In genomic region chr11:118572075-118572913, GRCh38 we compare ENCODE assay signal across 1 cellular context.
TF ChIP-seq lines count a peak whose summit lies in the region.

Gene ARCN1 (plus strand): TSS chr11:118572409. CDS start chr11:118572548, 139 bp downstream.

TF ChIP-seq in GM12878, 131 proteins besides CTCF, POLR2A, EP300 and RAD21 (continued from another document):
- TF ChIP-seq ZBTB40 (IDR thresholded peaks at IDR 0.05; ENCODE audit: borderline replicate concordance) (peak; percentile 58; the same call in 1 of the 2 replicates), CBX3 (IDR thresholded peaks at IDR 0.05; ENCODE audit: borderline replicate concordance, low read depth) (no peak), GATAD2B (conservative IDR thresholded peaks at IDR 0.05; ENCODE audit: low read depth) (peak; percentile 69; the same call in 1 of the 2 replicates), CREM (IDR thresholded peaks at IDR 0.05; ENCODE audit: low read depth) (no peak; the same call in 1 of the 2 replicates), CBX5 (IDR thresholded peaks at IDR 0.05; ENCODE audit: low read depth) (no peak), RB1 (IDR thresholded peaks at IDR 0.05; ENCODE audit: borderline replicate concordance) (0 out of 2 replicates have a peak, but pooled peaks have one; percentile 43), E2F8 (IDR thresholded peaks at IDR 0.05; ENCODE audit: low read depth, partially characterized antibody) (no peak), GABPA (IDR thresholded peaks at IDR 0.05; ENCODE audit: low read depth) (0 out of 2 replicates have a peak, but pooled peaks have one; percentile 49), RAD51 (IDR thresholded peaks at IDR 0.05) (no peak), HDAC6 (IDR thresholded peaks at IDR 0.05; ENCODE audit: unreplicated experiment) (peak; percentile 31), MAX (IDR thresholded peaks at IDR 0.05; ENCODE audit: low read depth, low read length) (no peak)
